ENCODE assay signal across 12 cellular contexts in the genomic region with DNA sequence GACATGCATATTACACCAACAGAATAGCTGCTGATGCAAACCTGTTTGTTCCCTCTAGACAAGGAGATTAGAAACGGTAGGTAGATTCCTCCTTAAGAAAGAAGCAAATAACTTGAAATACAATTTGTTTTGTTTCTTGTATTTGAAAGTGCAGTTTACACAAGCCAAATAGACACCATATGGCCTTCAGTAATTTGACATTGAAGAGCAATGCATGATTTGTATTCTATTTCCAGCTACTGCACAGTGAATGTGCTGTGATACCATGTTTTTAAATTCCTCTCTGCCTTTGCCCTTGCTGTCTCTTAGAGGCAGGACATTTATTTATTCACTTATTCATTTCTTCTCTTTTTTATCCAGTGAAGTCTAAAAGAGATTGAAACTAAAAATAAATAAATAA. TPM values are rescaled to one million over a fixed set of nuclear protein-coding genes. Genes with fewer than 3 reads are reported as not detected.
DNase-seq lines count a peak whose midpoint lies in the region; ATAC-seq lines count a peak whose summit lies in the region.
"Had no signal": no experiment of that assay in that cellular context is flagged by ENCODE, and none has a peak within 500 bp of the region (broad histone marks: within the 10 kb centered on the region; RNA-seq: fewer than 3 reads in every experiment).

No MANE protein-coding gene starts in this region.

- peak; percentile 15 to 58 for DNase-seq in NCI-H524 (lab: John Stamatoyannopoulos, UW)
- no peak for DNase-seq in NCI-H524 treated with DMSO at 0.1 percent for 48 hours (lab: John Stamatoyannopoulos, UW)
- peak; percentile 32 to 64 for DNase-seq in NCI-H446 (lab: John Stamatoyannopoulos, UW)
- DNase-seq in cerebellum (ENCODE audit: low spot score) = peak; percentile 38
- DNase-seq in islet precursor cell = no peak
- no peak for DNase-seq in NCI-H1417 treated with DMSO at 0.1 percent for 48 hours (lab: John Stamatoyannopoulos, UW)
- DNase-seq: AML-193; CD8-positive, alpha-beta memory T cell; DMS79 had no signal

- ATAC-seq in GM19395 (IDR thresholded peaks at IDR 0.05; ENCODE audit: unreplicated experiment) (no peak), HG03432 (IDR thresholded peaks at IDR 0.05; ENCODE audit: unreplicated experiment) (no peak)
- ATAC-seq: HCT116 had no signal

RNA-seq across cellular contexts. Expression of a gene that starts 31.9 kb away (rescaled TPM):
- total RNA-seq in cerebellum = 3.5 TPM

Comparison
In these comparisons a context has a peak if more than half of its experiments do, and no peak if none do; other contexts are left out.
1. DNase-seq: peak in NCI-H524 (2 of 2), NCI-H446 (2 of 2) and cerebellum (single experiment); none in NCI-H524 treated with DMSO at 0.1 percent for 48 hours (single experiment), islet precursor cell (single experiment) and NCI-H1417 treated with DMSO at 0.1 percent for 48 hours (single experiment).